17 cellular contexts compared by ENCODE assay signal in the genomic region with DNA sequence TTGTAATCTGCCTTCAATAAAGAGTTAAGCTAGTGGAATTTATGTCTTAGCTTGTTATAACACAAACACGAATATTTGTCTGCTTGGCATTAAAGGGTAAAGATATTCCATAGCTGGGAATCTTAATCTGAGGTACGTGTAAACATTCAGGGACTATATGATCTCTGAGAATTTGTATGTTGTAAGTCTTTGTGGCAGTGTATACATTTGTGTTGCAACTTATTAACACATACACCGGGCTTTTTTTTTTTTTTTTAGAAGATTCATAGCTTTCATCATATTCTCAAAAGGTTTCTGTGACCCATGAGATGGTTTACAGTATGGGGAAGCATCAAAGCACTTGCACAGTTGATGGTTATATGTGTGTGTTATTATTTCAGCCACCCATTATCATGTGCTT. TPM values are rescaled to one million over a fixed set of nuclear protein-coding genes. Genes with fewer than 3 reads are reported as not detected.
DNase-seq lines count a peak whose midpoint lies in the region; ATAC-seq, FAIRE-seq and TF ChIP-seq lines count a peak whose summit lies in the region.
"Had no signal": no experiment of that assay in that cellular context is flagged by ENCODE, and none has a peak within 500 bp of the region (broad histone marks: within the 10 kb centered on the region; RNA-seq: fewer than 3 reads in every experiment).

No MANE protein-coding gene starts in this region.

- H2BK5ac ChIP-seq in mesendoderm (ENCODE audit: low read length): no peak overlapping the region

- H2AK5ac ChIP-seq in mesendoderm (ENCODE audit: low read length): no peak overlapping the region

- POLR2A ChIA-PET in endothelial cell of umbilical vein (lab: Charles Lee): no interaction called here

- peaks cover 6% of the 10 kb centered on the region; the same call in 1 of the 2 replicates for H3F3A ChIP-seq in GM23338 (replicated peaks; ENCODE audit: low read depth)
- no peaks in the 10 kb centered on the region for H3F3A ChIP-seq in OCI-LY1 (ENCODE audit: insufficient read depth, low read length)

- no peak for FAIRE-seq in endothelial cell of umbilical vein (lab: Jason Lieb, UNC)
- FAIRE-seq: GM19239, small intestine had no signal

- no peak overlapping the region for H3K23ac ChIP-seq in mesendoderm (ENCODE audit: low read length)

- TF ChIP-seq POLR2A in endothelial cell of umbilical vein (IDR thresholded peaks at IDR 0.05; ENCODE audit: low read depth, low read length): no peak

- no peak overlapping the region for H3K18ac ChIP-seq in mesendoderm (ENCODE audit: low read length)

- H4K20me1 ChIP-seq in GM23338 (replicated peaks; ENCODE audit: insufficient read depth): peaks cover 18% of the 10 kb centered on the region
- no peaks in the 10 kb centered on the region for H4K20me1 ChIP-seq in OCI-LY1 (ENCODE audit: insufficient read depth, low read length)
- H4K20me1 ChIP-seq in endothelial cell of umbilical vein (replicated peaks; ENCODE audit: control insufficient read depth, extremely low read depth, insufficient read depth, low read length): peaks cover 3% of the 10 kb centered on the region

- no peaks in the 10 kb centered on the region; the same call in 2 of the 3 replicates for H3K9me3 Mint-ChIP-seq in GM23338
- H3K9me3 Mint-ChIP-seq in osteocyte (ENCODE audit: unreplicated experiment): no peaks in the 10 kb centered on the region
- H3K9me3 Mint-ChIP-seq: central memory CD8-positive, alpha-beta T cell; natural killer cell; T-helper 2 cell treated with Interferon-gamma antibody and Interleukin-4, amounts not matched to agents 5 μg/mL and 100 μg/mL, for 36 hours had no signal

- H3K9me3 ChIP-seq in OCI-LY1 (ENCODE audit: low read length) (no peaks in the 10 kb centered on the region), endothelial cell of umbilical vein (replicated peaks; ENCODE audit: control insufficient read depth, insufficient read depth, low read length) (no peaks in the 10 kb centered on the region)
- H3K9me3 ChIP-seq: upper lobe of left lung had no signal

- DNase-seq in GM23338 (ENCODE audit: low spot score): no peak
- DNase-seq in endothelial cell of umbilical vein (ENCODE audit: low read depth, low spot score): no peak
- no peak for DNase-seq in osteocyte (ENCODE audit: extremely low spot score, unreplicated experiment)
- DNase-seq in SK-N-DZ (ENCODE audit: low spot score): no peak
- no peak for DNase-seq in inferior parietal cortex (ENCODE audit: extremely low spot score)
- DNase-seq in mesendoderm: no peak
- DNase-seq: activated CD8-positive, alpha-beta T cell treated with anti-CD3 and anti-CD28 coated beads, Interleukin-2, amount 10 ng/mL, durations not matched to agents 7 days and 5 days; islet precursor cell; Kasumi-1; natural killer cell; small intestine; upper lobe of left lung had no signal

- H3K4me2 ChIP-seq in GM23338: peak overlapping the region; percentile 52
- peak overlapping the region; percentile 81 for H3K4me2 ChIP-seq in OCI-LY1 (ENCODE audit: low read length)
- peak overlapping the region; percentile 93 for H3K4me2 ChIP-seq in endothelial cell of umbilical vein (ENCODE audit: insufficient read depth, low read length)
- H3K4me2 ChIP-seq in mesendoderm (ENCODE audit: low read length): no peak overlapping the region

- no peaks in the 10 kb centered on the region for H3K9me1 ChIP-seq in endothelial cell of umbilical vein (replicated peaks; ENCODE audit: control insufficient read depth, extremely low read depth, insufficient read depth, low read length)

- CTCF ChIA-PET in endothelial cell of umbilical vein (lab: Charles Lee): interaction anchor here (0.8 to 5.7 kb wide), 3 partner anchors 9 to 85 kb away, joined by 3 to 56 read pairs (median 4); no protein-coding TSS in a partner anchor

- no peak overlapping the region for H2BK120ac ChIP-seq in mesendoderm (ENCODE audit: low read depth, low read length)

- intact Hi-C loops in endothelial cell of umbilical vein (cut with micrococcal nuclease): no loop called here

- H3K4me3 ChIP-seq in GM23338 (peak overlapping the region; percentile 75), OCI-LY1 (ENCODE audit: low read depth, low read length, poor library complexity, severe bottlenecking) (peak overlapping the region; percentile 79), endothelial cell of umbilical vein (replicated peaks in 1 of 3; ENCODE audit: insufficient read depth in 1 of 3, low read depth in 1 of 3, low read length in 3 of 3) (no peak overlapping the region), mesendoderm (ENCODE audit: low read length) (no peak overlapping the region)
- H3K4me3 ChIP-seq: upper lobe of left lung had no signal

- H3K79me1 ChIP-seq in mesendoderm (ENCODE audit: low read length): peaks cover 3% of the 10 kb centered on the region

- H3K79me2 ChIP-seq in GM23338 (replicated peaks; ENCODE audit: insufficient read depth) (peaks cover 85% of the 10 kb centered on the region), OCI-LY1 (ENCODE audit: insufficient read depth, low read length) (peaks cover 54% of the 10 kb centered on the region), endothelial cell of umbilical vein (ENCODE audit: control insufficient read depth, insufficient read depth, low read length) (peaks cover 52% of the 10 kb centered on the region), mesendoderm (ENCODE audit: control insufficient read depth, insufficient read depth, low read length) (peaks cover 37% of the 10 kb centered on the region)

- H3K36me3 ChIP-seq in GM23338 (ENCODE audit: insufficient read depth) (peaks cover 11% of the 10 kb centered on the region), OCI-LY1 (ENCODE audit: insufficient read depth, low read length) (peaks cover 16% of the 10 kb centered on the region), endothelial cell of umbilical vein (ENCODE audit: control insufficient read depth in 2 of 2, extremely low read depth in 1 of 2, insufficient read depth in 2 of 2, low read length in 2 of 2) (no peaks in the 10 kb centered on the region), mesendoderm (ENCODE audit: control insufficient read depth, insufficient read depth, low read length) (no peaks in the 10 kb centered on the region)

- no peak overlapping the region for H2BK15ac ChIP-seq in mesendoderm (replicated peaks; ENCODE audit: low read depth)

- no peak overlapping the region for H3K56ac ChIP-seq in mesendoderm (ENCODE audit: low read length)

- H3K9me2 ChIP-seq in GM23338 (ENCODE audit: insufficient read depth) (no peaks in the 10 kb centered on the region), OCI-LY1 (ENCODE audit: low read depth, low read length) (no peaks in the 10 kb centered on the region)

- dilution Hi-C loops in endothelial cell of umbilical vein (cut with MboI; ENCODE audit: extremely low pct_ligation_motif_present, low sequenced_read_pairs): no loop called here

- H4K8ac ChIP-seq in mesendoderm (ENCODE audit: low read depth, low read length): no peak overlapping the region

- peaks cover 8% of the 10 kb centered on the region; the same call in 1 of the 2 replicates for H3K4me1 ChIP-seq in GM23338 (ENCODE audit: insufficient read depth)
- peaks cover 29% of the 10 kb centered on the region for H3K4me1 ChIP-seq in OCI-LY1 (ENCODE audit: insufficient read depth, low read length, severe bottlenecking)
- H3K4me1 ChIP-seq in endothelial cell of umbilical vein (ENCODE audit: control insufficient read depth, extremely low read depth, insufficient read depth, low read length): peaks cover 15% of the 10 kb centered on the region
- H3K4me1 ChIP-seq in mesendoderm (ENCODE audit: control insufficient read depth, low read depth, low read length): no peaks in the 10 kb centered on the region

- peaks cover 8% of the 10 kb centered on the region for H3K4me1 Mint-ChIP-seq in GM23338
- H3K4me1 Mint-ChIP-seq in osteocyte (ENCODE audit: unreplicated experiment): peaks cover 6% of the 10 kb centered on the region

- H2AFZ ChIP-seq in GM23338 (no peak overlapping the region), OCI-LY1 (ENCODE audit: low read length) (no peak overlapping the region), endothelial cell of umbilical vein (ENCODE audit: low read depth, low read length) (no peak overlapping the region)

- no TSS peak for BruUV-seq in endothelial cell of umbilical vein (replicated peaks; lab: Mats Ljungman, UMichigan)

- no peak overlapping the region for H4K5ac ChIP-seq in mesendoderm (ENCODE audit: low read length)

- H3K27ac ChIP-seq in GM23338 (ENCODE audit: low read depth) (no peak overlapping the region), OCI-LY1 (ENCODE audit: low read depth, low read length, poor library complexity, severe bottlenecking) (no peak overlapping the region), endothelial cell of umbilical vein (ENCODE audit: insufficient read depth, low read depth, low read length) (no peak overlapping the region), mesendoderm (ENCODE audit: low read depth, low read length) (no peak overlapping the region)

- peak overlapping the region; percentile 34; the same call in 1 of the 2 replicates for H3K9ac ChIP-seq in OCI-LY1 (ENCODE audit: low read length)
- H3K9ac ChIP-seq in endothelial cell of umbilical vein (replicated peaks; ENCODE audit: extremely low read depth, insufficient read depth, low read length): no peak overlapping the region
- H3K9ac ChIP-seq in mesendoderm (ENCODE audit: low read length): no peak overlapping the region

- H3K27ac Mint-ChIP-seq in GM23338: no peak overlapping the region
- peak overlapping the region; percentile 62 for H3K27ac Mint-ChIP-seq in osteocyte (ENCODE audit: unreplicated experiment)
- H3K27ac Mint-ChIP-seq: activated CD8-positive, alpha-beta T cell treated with anti-CD3 and anti-CD28 coated beads, Interleukin-2, amount 10 ng/mL, durations not matched to agents 7 days and 5 days; natural killer cell had no signal

- no peak for ATAC-seq in GM23338
- ATAC-seq in HG03196 (IDR thresholded peaks at IDR 0.05; ENCODE audit: unreplicated experiment): no peak
- ATAC-seq: activated CD8-positive, alpha-beta T cell treated with anti-CD3 and anti-CD28 coated beads, Interleukin-2, amount 10 ng/mL, durations not matched to agents 7 days and 5 days; natural killer cell had no signal

- no peak overlapping the region for H3K4ac ChIP-seq in mesendoderm (ENCODE audit: low read depth, low read length)

- WGBS in mesendoderm (ENCODE audit: extremely low coverage, insufficient coverage, low lambda C conversion rate): no CpG with 5 or more reads among the region's 3 CpGs

- no peak for TF ChIP-seq CTCF in GM23338 (conservative IDR thresholded peaks at IDR 0.05; ENCODE audit: low read depth in 2 of 2)
- TF ChIP-seq CTCF in OCI-LY1 (IDR thresholded peaks at IDR 0.05; ENCODE audit: low read length): no peak
- no peak for TF ChIP-seq CTCF in endothelial cell of umbilical vein (IDR thresholded peaks at IDR 0.05; ENCODE audit: extremely low read depth in 1 of 2, insufficient read depth in 1 of 2, low read depth in 1 of 2, low read length in 2 of 2)
- no peak for TF ChIP-seq CTCF in osteocyte (IDR thresholded peaks at IDR 0.05)

- H3K27me3 Mint-ChIP-seq in GM23338 (ENCODE audit: insufficient read depth, low read depth, poor library complexity) (peaks cover 4% of the 10 kb centered on the region), osteocyte (ENCODE audit: unreplicated experiment) (no peaks in the 10 kb centered on the region)
- H3K27me3 Mint-ChIP-seq: central memory CD8-positive, alpha-beta T cell had no signal

- H3K36me3 Mint-ChIP-seq in GM23338 (ENCODE audit: low read depth) (peaks cover 11% of the 10 kb centered on the region), osteocyte (ENCODE audit: unreplicated experiment) (peaks cover 2% of the 10 kb centered on the region)
- H3K36me3 Mint-ChIP-seq: natural killer cell had no signal

- no peaks in the 10 kb centered on the region for H3K27me3 ChIP-seq in GM23338 (ENCODE audit: insufficient read depth)
- no peaks in the 10 kb centered on the region for H3K27me3 ChIP-seq in OCI-LY1 (ENCODE audit: insufficient read depth, low read length)
- H3K27me3 ChIP-seq in endothelial cell of umbilical vein (ENCODE audit: control insufficient read depth in 2 of 2, insufficient read depth in 2 of 2, low read length in 2 of 2): no peaks in the 10 kb centered on the region
- no peaks in the 10 kb centered on the region for H3K27me3 ChIP-seq in mesendoderm (ENCODE audit: insufficient read depth, low read length, poor library complexity)
- H3K27me3 ChIP-seq: upper lobe of left lung had no signal

- no peak overlapping the region for H3K4me3 Mint-ChIP-seq in GM23338
- H3K4me3 Mint-ChIP-seq in osteocyte (ENCODE audit: unreplicated experiment): no peak overlapping the region
- H3K4me3 Mint-ChIP-seq: activated CD8-positive, alpha-beta T cell treated with anti-CD3 and anti-CD28 coated beads, Interleukin-2, amount 10 ng/mL, durations not matched to agents 7 days and 5 days; central memory CD8-positive, alpha-beta T cell; natural killer cell had no signal

RNA-seq across cellular contexts. Expression of a gene that starts 3.0 kb away (rescaled TPM):
- total RNA-seq in GM23338 (2014; rRNA removed; shearing (Covaris generic)): 33.9 and 37.1 TPM in 2 replicates
- polyA plus RNA-seq in GM23338 (2016; fragmentation: Nextera tagmentation; extraction: Ambion mirVana) (48.0 and 56.8 TPM in 2 replicates), endothelial cell of umbilical vein (9.1 and 10.7 TPM in 2 replicates)
- total RNA-seq in endothelial cell of umbilical vein (24.8 and 29.5 TPM in 2 replicates), osteocyte (37.1 and 42.5 TPM in 2 replicates)
- polyA plus RNA-seq in endothelial cell of umbilical vein (2011; cell fraction: cytosol; rRNA removed): 14.6 and 16.7 TPM in 2 replicates
- polyA plus RNA-seq in endothelial cell of umbilical vein (2011; cell fraction: nucleus; rRNA removed): 7.6 and 8.0 TPM in 2 replicates
- polyA plus RNA-seq in endothelial cell of umbilical vein (2012): 17.2 and 19.6 TPM in 2 replicates
- polyA minus RNA-seq in endothelial cell of umbilical vein: 11.3 and 20.9 TPM in 2 replicates
- polyA minus RNA-seq in endothelial cell of umbilical vein (2011; cell fraction: cytosol; rRNA and poly(A)+ RNA removed): 13.8 TPM
- polyA minus RNA-seq in endothelial cell of umbilical vein (2011; cell fraction: nucleus; rRNA and poly(A)+ RNA removed): 2.3 and 8.5 TPM in 2 replicates
- polyA plus RNA-seq in SK-N-DZ (2014; cell fraction: cytosol; rRNA removed): 29.6 TPM in 2 replicates
- 11.9 and 16.0 TPM in 2 replicates for polyA plus RNA-seq in SK-N-DZ (2014; cell fraction: nucleus; rRNA removed)
- 28.7 TPM for polyA plus RNA-seq in mesendoderm (2013, experiment 1 of 2)
- 27.1 TPM for polyA plus RNA-seq in mesendoderm (2013, experiment 2 of 2)

RNA-seq across cellular contexts. Expression of a gene that starts 3.4 kb away (rescaled TPM):
- total RNA-seq in GM23338 (2014; rRNA removed; shearing (Covaris generic)): 25.1 and 26.2 TPM in 2 replicates
- polyA plus RNA-seq in GM23338 (2016; fragmentation: Nextera tagmentation; extraction: Ambion mirVana): 45.0 and 59.8 TPM in 2 replicates
- 33.5 and 40.7 TPM in 2 replicates for total RNA-seq in endothelial cell of umbilical vein
- polyA plus RNA-seq in endothelial cell of umbilical vein: 4.0 and 6.7 TPM in 2 replicates
- 5.3 and 5.9 TPM in 2 replicates for polyA plus RNA-seq in endothelial cell of umbilical vein (2011; cell fraction: cytosol; rRNA removed)
- polyA plus RNA-seq in endothelial cell of umbilical vein (2011; cell fraction: nucleus; rRNA removed): 35.6 and 51.2 TPM in 2 replicates
- polyA plus RNA-seq in endothelial cell of umbilical vein (2012): 16.6 and 20.1 TPM in 2 replicates
- 35.7 and 40.4 TPM in 2 replicates for polyA minus RNA-seq in endothelial cell of umbilical vein
- 6.6 TPM for polyA minus RNA-seq in endothelial cell of umbilical vein (2011; cell fraction: cytosol; rRNA and poly(A)+ RNA removed)
- 78.5 and 89.4 TPM in 2 replicates for polyA minus RNA-seq in endothelial cell of umbilical vein (2011; cell fraction: nucleus; rRNA and poly(A)+ RNA removed)
- total RNA-seq in osteocyte: 41.3 and 41.5 TPM in 2 replicates
- polyA plus RNA-seq in SK-N-DZ (2014; cell fraction: cytosol; rRNA removed): 7.6 and 9.6 TPM in 2 replicates
- 14.1 and 18.4 TPM in 2 replicates for polyA plus RNA-seq in SK-N-DZ (2014; cell fraction: nucleus; rRNA removed)
- polyA plus RNA-seq in mesendoderm (2013, experiment 1 of 2): 14.8 TPM
- polyA plus RNA-seq in mesendoderm (2013, experiment 2 of 2): 15.0 TPM

RNA-seq across cellular contexts. Expression of a gene that starts 35.8 kb away (rescaled TPM):
- 42.7 and 45.6 TPM in 2 replicates for total RNA-seq in GM23338 (2014; rRNA removed; shearing (Covaris generic))
- 64.8 and 72.4 TPM in 2 replicates for polyA plus RNA-seq in GM23338 (2016; fragmentation: Nextera tagmentation; extraction: Ambion mirVana)
- 28.6 and 32.6 TPM in 2 replicates for total RNA-seq in endothelial cell of umbilical vein
- 10.0 and 13.7 TPM in 2 replicates for polyA plus RNA-seq in endothelial cell of umbilical vein
- polyA plus RNA-seq in endothelial cell of umbilical vein (2011; cell fraction: cytosol; rRNA removed): 18.4 and 19.6 TPM in 2 replicates
- 44.1 and 45.9 TPM in 2 replicates for polyA plus RNA-seq in endothelial cell of umbilical vein (2011; cell fraction: nucleus; rRNA removed)
- 34.8 and 35.9 TPM in 2 replicates for polyA plus RNA-seq in endothelial cell of umbilical vein (2012)
- 16.7 and 23.0 TPM in 2 replicates for polyA minus RNA-seq in endothelial cell of umbilical vein
- polyA minus RNA-seq in endothelial cell of umbilical vein (2011; cell fraction: cytosol; rRNA and poly(A)+ RNA removed): 9.3 TPM
- polyA minus RNA-seq in endothelial cell of umbilical vein (2011; cell fraction: nucleus; rRNA and poly(A)+ RNA removed): 26.7 and 28.8 TPM in 2 replicates
- 30.3 and 31.8 TPM in 2 replicates for total RNA-seq in osteocyte
- polyA plus RNA-seq in SK-N-DZ (2014; cell fraction: cytosol; rRNA removed): 26.7 and 29.7 TPM in 2 replicates
- polyA plus RNA-seq in SK-N-DZ (2014; cell fraction: nucleus; rRNA removed): 24.8 and 35.0 TPM in 2 replicates
- polyA plus RNA-seq in mesendoderm (2013, experiment 1 of 2): 46.4 TPM
- 47.4 TPM for polyA plus RNA-seq in mesendoderm (2013, experiment 2 of 2)

Comparison
In these comparisons a context has a peak if more than half of its experiments do, and no peak if none do; other contexts are left out.
1. H3K4me3 ChIP-seq: peak in GM23338 (single experiment) and OCI-LY1 (single experiment); none in endothelial cell of umbilical vein (0 of 3) and mesendoderm (single experiment).